ENCODE assay signal across 8 cellular contexts in genomic region chr14:60093606-60094005, GRCh38. TPM values are rescaled to one million over a fixed set of nuclear protein-coding genes. Genes with fewer than 3 reads are reported as not detected.
DNase-seq lines count a peak whose midpoint lies in the region; ATAC-seq and TF ChIP-seq lines count a peak whose summit lies in the region.

No MANE protein-coding gene starts in this region.

- H3K27me3 ChIP-seq in SK-N-SH (ENCODE audit: insufficient read depth) (no peaks in the 10 kb centered on the region), SJCRH30 (no peaks in the 10 kb centered on the region), spleen (replicated peaks in 1 of 7) (no peaks in the 10 kb centered on the region)

- H3F3A ChIP-seq in SK-N-SH (replicated peaks; ENCODE audit: insufficient read depth): peaks cover 10% of the 10 kb centered on the region

- H3K9me3 ChIP-seq in SK-N-SH (no peaks in the 10 kb centered on the region), SJCRH30 (replicated peaks) (no peaks in the 10 kb centered on the region), spleen (no peaks in the 10 kb centered on the region)

- H3K27ac ChIP-seq in SK-N-SH (ENCODE audit: low read depth in 2 of 2, low read length in 1 of 2): peak overlapping the region; percentile 47 to 99; a peak in 3 of 4 replicates
- H3K27ac ChIP-seq in SJCRH30: peak overlapping the region; percentile 97; the same call in 1 of the 2 replicates
- H3K27ac ChIP-seq in spleen: peak overlapping the region in 6 of 8 donors; percentile 94 to 99 (median 97)

- TF ChIP-seq CTCF in SK-N-SH (IDR thresholded peaks at IDR 0.05) (no peak), spleen (IDR thresholded peaks at IDR 0.05 in 8 of 11, conservative IDR thresholded peaks at IDR 0.05 in 3 of 11) (no peak)

- no peak for TF ChIP-seq EP300 in SK-N-SH (IDR thresholded peaks at IDR 0.05; ENCODE audit: borderline replicate concordance in 1 of 2, low read depth in 1 of 2, low read length in 1 of 2)

- no peak for DNase-seq in SK-N-SH
- peak in 1 of 2 experiments; percentile 5 for DNase-seq in SJCRH30
- peak; percentile 12 for DNase-seq in fibroblast of gingiva (ENCODE audit: low read depth)
- DNase-seq in spleen: no peak
- no peak for DNase-seq in AG08395 (ENCODE audit: low spot score)
- no peak for DNase-seq in NCI-H1417 (lab: John Stamatoyannopoulos, UW)

- TF ChIP-seq POLR2A in spleen (IDR thresholded peaks at IDR 0.05): no peak

- CTCF ChIA-PET in SK-N-SH (lab: Yijun Ruan, JAX): interaction anchor here (1.2 kb wide), 1 partner anchor 129 kb away, joined by 6 read pairs; no protein-coding TSS in a partner anchor

- ATAC-seq in SK-N-SH treated with all-trans-retinoic acid at 6 μM for 48 hours: no peak
- ATAC-seq in HG02870 (IDR thresholded peaks at IDR 0.05; ENCODE audit: unreplicated experiment): no peak

- POLR2A ChIA-PET in SK-N-SH (lab: Yijun Ruan, JAX): no interaction called here

- H3K4me1 ChIP-seq in SK-N-SH (ENCODE audit: control insufficient read depth in 1 of 2, insufficient read depth in 2 of 2, low read depth in 1 of 2, low read length in 1 of 2) (peaks cover 4 to 20% of the 10 kb centered on the region in 2 experiments; a peak in 3 of 4 replicates), SJCRH30 (peaks cover 15% of the 10 kb centered on the region; the same call in 1 of the 2 replicates), spleen (peaks cover 18 to 46% (median 37%) of the 10 kb centered on the region in 6 donors)

- H3K4me2 ChIP-seq in SK-N-SH: peak overlapping the region; percentile 75

- no peak overlapping the region for H2AFZ ChIP-seq in SK-N-SH (ENCODE audit: low read depth)

- no peak for TF ChIP-seq RAD21 in SK-N-SH (IDR thresholded peaks at IDR 0.05; ENCODE audit: low read length)

- H3K9ac ChIP-seq in SK-N-SH: peak overlapping the region; percentile 93

- peaks cover 63% of the 10 kb centered on the region for H3K79me2 ChIP-seq in SK-N-SH (ENCODE audit: insufficient read depth)

- H3K36me3 ChIP-seq in SK-N-SH (replicated peaks in 1 of 2; ENCODE audit: control insufficient read depth in 1 of 2, insufficient read depth in 2 of 2, low read length in 1 of 2): peaks cover 13 to 17% of the 10 kb centered on the region in 2 experiments
- H3K36me3 ChIP-seq in SJCRH30: peaks cover 15% of the 10 kb centered on the region
- H3K36me3 ChIP-seq in spleen: peaks cover 0 to 15% (median 2%) of the 10 kb centered on the region in 6 donors

- no peaks in the 10 kb centered on the region for H4K20me1 ChIP-seq in SK-N-SH (ENCODE audit: insufficient read depth)

- H3K9me2 ChIP-seq in SK-N-SH: no peaks in the 10 kb centered on the region

- H3K4me3 ChIP-seq in SK-N-SH (ENCODE audit: low read depth in 2 of 2, low read length in 1 of 2) (peak overlapping the region; percentile 68 to 94), SJCRH30 (peak overlapping the region; percentile 87), spleen (peak overlapping the region in 4 of 8 donors; percentile 57 to 84 (median 68))

- intact Hi-C loops in spleen (cut with DNase I; ENCODE audit: low total_unique reads): loop anchor here (5.0 to 10.0 kb wide), 2 partner anchors 69 to 609 kb away; partner anchors contain the start of genes JKAMP and L3HYPDH

TF ChIP-seq in SK-N-SH, 30 proteins besides CTCF, POLR2A, EP300 and RAD21 (continues in another document):
- no peak for TF ChIP-seq MAX (IDR thresholded peaks at IDR 0.05; ENCODE audit: low read depth)
- TF ChIP-seq GATA2 (CRISPR knock-in tag; IDR thresholded peaks at IDR 0.05): no peak
- no peak for TF ChIP-seq FOXM1 (IDR thresholded peaks at IDR 0.05; ENCODE audit: low read depth)
- TF ChIP-seq SMC3 (IDR thresholded peaks at IDR 0.05; ENCODE audit: low read depth, low read length): no peak
- no peak for TF ChIP-seq REST (IDR thresholded peaks at IDR 0.05; ENCODE audit: low read depth, low read length)
- TF ChIP-seq FOXJ3 (CRISPR knock-in tag; IDR thresholded peaks at IDR 0.05): no peak
- TF ChIP-seq NRF1 (IDR thresholded peaks at IDR 0.05; ENCODE audit: low read depth, low read length): no peak
- TF ChIP-seq TCF12 (IDR thresholded peaks at IDR 0.05): no peak

TF ChIP-seq in SK-N-SH treated with all-trans-retinoic acid at 6 μM for 48 hours, 23 proteins besides CTCF, POLR2A, EP300 and RAD21:
- no peak for TF ChIP-seq GLIS3 (CRISPR knock-in tag; IDR thresholded peaks at IDR 0.05)
- TF ChIP-seq POU6F1 (CRISPR knock-in tag; IDR thresholded peaks at IDR 0.05; ENCODE audit: borderline replicate concordance, low read depth): no peak
- no peak for TF ChIP-seq ZFP3 (CRISPR knock-in tag; IDR thresholded peaks at IDR 0.05)

RNA-seq across cellular contexts. Expression of gene PCNX4, which starts 1.9 kb away (rescaled TPM):
- polyA plus RNA-seq in SK-N-SH (2012; rRNA removed) (21.1 and 26.3 TPM in 2 replicates), spleen (10 to 100 TPM; 11.5 to 12.7 (median 12.2) TPM)
- polyA plus RNA-seq in SK-N-SH (2012; cell fraction: cytosol; rRNA removed): 35.5 and 43.3 TPM in 2 replicates
- 32.2 and 42.3 TPM in 2 replicates for polyA plus RNA-seq in SK-N-SH (2012; cell fraction: nucleus; rRNA removed)
- 64.9 and 66.2 TPM in 2 replicates for total RNA-seq in SJCRH30 (2014; rRNA removed; shearing (Covaris generic))
- total RNA-seq in spleen: 100 to 1,000 TPM in 1 of 7 donors, 10 to 100 TPM in 6; 40.2 to 102 (median 51.9) TPM
